Comparison of ENCODE assay signal across 8 cellular contexts in genomic region chr9:97632992-97633858, GRCh38. TPM values are rescaled to one million over a fixed set of nuclear protein-coding genes. Genes with fewer than 3 reads are reported as not detected.
DNase-seq lines count a peak whose midpoint lies in the region; ATAC-seq and TF ChIP-seq lines count a peak whose summit lies in the region.

Gene NCBP1 (plus strand): TSS chr9:97633821. CDS start chr9:97633882, 61 bp downstream.
Gene TSTD2 (minus strand): TSS chr9:97633368. CDS start chr9:97627562, 5,806 bp downstream.

- peaks cover 57% of the 10 kb centered on the region for H3K4me1 Mint-ChIP-seq in CD8-positive, alpha-beta T cell (ENCODE audit: low read depth)

- peaks cover 19% of the 10 kb centered on the region for H3K36me3 Mint-ChIP-seq in CD8-positive, alpha-beta T cell

- peak within 1 kb of the TSS; percentile 99 for H3K27ac Mint-ChIP-seq in CD8-positive, alpha-beta T cell

- H3K4me3 Mint-ChIP-seq in CD8-positive, alpha-beta T cell: peak within 1 kb of the TSS; percentile 96

- no peaks in the 10 kb centered on the region for H3K9me3 ChIP-seq in CD8-positive, alpha-beta T cell (ENCODE audit: low read length)

- ATAC-seq in CD8-positive, alpha-beta T cell: peak; percentile 86
- ATAC-seq in GM19467 (IDR thresholded peaks at IDR 0.05; ENCODE audit: unreplicated experiment): peak; percentile 89

- H3K36me3 ChIP-seq in CD8-positive, alpha-beta T cell (ENCODE audit: insufficient read depth, low read length): no peaks in the 10 kb centered on the region

- intact Hi-C loops in CD8-positive, alpha-beta T cell (cut with DNase I, micrococcal nuclease): loop anchor here (1.0 to 10.0 kb wide), 16 partner anchors 18 to 1748 kb away; partner anchors contain the start of genes XPA (in 2 of the 2), TBC1D2 (in 1 of the 2), TDRD7 (in 1 of the 2) and TRMO (in 1 of the 2)

- no peaks in the 10 kb centered on the region for H3K9me3 Mint-ChIP-seq in CD8-positive, alpha-beta T cell

- POLR2A ChIA-PET in CD8-positive, alpha-beta T cell (lab: Charles Lee): interaction anchor here (0.6 to 3.4 kb wide), 16 partner anchors 10 to 779 kb away, joined by 3 to 26 read pairs (median 4); partner anchors contain the start of genes ANP32B, TBC1D2, TRMO and XPA

- H3K27ac ChIP-seq in CD8-positive, alpha-beta T cell (ENCODE audit: low read depth, low read length): peak within 1 kb of the TSS; percentile 88

- H3K4me3 ChIP-seq in CD8-positive, alpha-beta T cell (ENCODE audit: low read depth, low read length): peak within 1 kb of the TSS; percentile 97

- H3K4me1 ChIP-seq in CD8-positive, alpha-beta T cell (ENCODE audit: insufficient read depth, low read length): peaks cover 45% of the 10 kb centered on the region

- DNase-seq in CD8-positive, alpha-beta T cell: peak; percentile 89 to 97 (median 95)
- DNase-seq in HS-27A (ENCODE audit: low read depth) (peak; percentile 94), NK-92 (lab: John Stamatoyannopoulos, UW; ENCODE audit: unreplicated experiment) (peak; percentile 65), lung microvascular endothelial cell (ENCODE audit: low read depth in 2 of 2) (peak; percentile 98 to 99)
- DNase-seq in activated CD8-positive, alpha-beta memory T cell treated with anti-CD3 and anti-CD28 coated beads for 1 hour (ENCODE audit: extremely low read depth in 1 of 2, low read depth in 1 of 2): peak; percentile 90 to 92
- DNase-seq in effector CD4-positive, alpha-beta T cell: peak; percentile 92
- peak; percentile 88 to 95 (median 94) for DNase-seq in stimulated activated CD4-positive, alpha-beta T cell treated with anti-CD3 and anti-CD28 coated beads, TNF-alpha, amount 100 ng/mL, for 48 hours (ENCODE audit: low read depth in 3 of 3)

- no peaks in the 10 kb centered on the region for H3K27me3 Mint-ChIP-seq in CD8-positive, alpha-beta T cell (ENCODE audit: low read depth)

- no peak for TF ChIP-seq CTCF in CD8-positive, alpha-beta T cell (IDR thresholded peaks at IDR 0.05)

- H3K27me3 ChIP-seq in CD8-positive, alpha-beta T cell (ENCODE audit: insufficient read depth, low read length): no peaks in the 10 kb centered on the region

- CTCF ChIA-PET in CD8-positive, alpha-beta T cell (lab: Charles Lee): interaction anchor here (0.5 to 2.3 kb wide), 6 partner anchors 17 to 777 kb away, joined by 3 to 17 read pairs (median 4); partner anchors contain the start of genes TDRD7 and TRMO

RNA-seq across cellular contexts. Expression of gene NCBP1, which starts in this region (rescaled TPM):
- total RNA-seq in CD8-positive, alpha-beta T cell: 10 to 100 TPM; 50.7 to 58.5 TPM
- 22.9 and 25.0 TPM in 2 replicates for total RNA-seq in lung microvascular endothelial cell

RNA-seq across cellular contexts. Expression of gene TSTD2, which starts in this region (rescaled TPM):
- total RNA-seq in CD8-positive, alpha-beta T cell: 10 to 100 TPM; 34.3 to 40.8 TPM
- total RNA-seq in lung microvascular endothelial cell: 8.3 and 16.3 TPM in 2 replicates

Comparison
In these comparisons a context has a peak if more than half of its experiments do, and no peak if none do; other contexts are left out.
1. Peak in every context shown above with its lines: DNase-seq, ATAC-seq, H3K4me3 ChIP-seq and H3K27ac ChIP-seq.